Comparison of ENCODE assay signal across 29 cellular contexts in the genomic region with DNA sequence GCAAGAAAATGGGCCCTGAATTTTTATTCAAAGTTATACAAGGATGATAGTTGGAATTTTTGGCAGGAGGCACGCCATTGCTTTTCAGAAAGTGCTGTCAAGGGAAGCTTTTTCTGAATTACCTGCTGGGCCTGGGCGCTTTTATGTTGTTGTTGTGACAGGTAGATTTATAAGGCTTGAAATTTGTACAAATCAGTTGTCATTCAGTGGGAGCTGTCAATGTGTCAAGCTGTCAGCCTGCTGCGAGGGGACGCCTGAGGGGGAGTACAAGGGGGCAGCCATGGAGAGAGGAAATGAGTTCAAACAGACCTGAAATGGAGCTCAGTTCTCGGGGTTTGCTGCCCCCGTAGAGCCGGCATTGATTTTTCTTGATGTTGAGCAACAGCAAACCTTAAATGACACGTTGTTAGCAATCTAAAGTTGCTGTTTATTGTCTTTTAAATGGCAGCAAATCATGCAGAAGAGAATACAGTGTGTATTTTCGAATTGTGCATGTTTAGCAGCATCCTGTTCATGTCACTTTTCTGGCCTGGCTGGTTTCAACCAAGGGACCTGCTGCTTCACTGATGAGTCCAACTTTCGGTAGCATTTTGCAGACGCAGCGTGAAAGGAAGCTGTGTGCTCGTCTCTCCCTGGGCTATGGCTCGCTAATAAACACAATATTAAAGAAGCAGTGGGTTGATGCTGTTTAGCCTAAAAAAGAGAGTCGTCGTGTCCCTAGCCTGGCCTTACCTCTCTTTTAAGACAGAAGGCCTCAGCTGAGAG.
A peak's percentile ranks its signal among the peaks of the same experiment; 100 is the strongest.
DNase-seq lines count a peak whose midpoint lies in the region; ATAC-seq, FAIRE-seq and TF ChIP-seq lines count a peak whose summit lies in the region.
"Had no signal": no experiment of that assay in that cellular context is flagged by ENCODE, and none has a peak within 500 bp of the region (broad histone marks: within the 10 kb centered on the region; RNA-seq: fewer than 3 reads in every experiment).

No MANE protein-coding gene starts in this region.

- peak; percentile 57 for DNase-seq in NCI-H146 treated with DMSO at 0.1 percent for 48 hours (lab: John Stamatoyannopoulos, UW; ENCODE audit: unreplicated experiment)
- DNase-seq in H1 (ENCODE audit: low read depth in 1 of 2, low spot score in 2 of 2) = no peak
- DNase-seq in naive thymus-derived CD4-positive, alpha-beta T cell = no peak
- no peak for DNase-seq in GF-D8 (lab: John Stamatoyannopoulos, UW)
- no peak for DNase-seq in NCI-H82 treated with DMSO at 0.1 percent for 48 hours (lab: John Stamatoyannopoulos, UW; ENCODE audit: unreplicated experiment)
- DNase-seq: activated CD4-positive, alpha-beta T cell treated with anti-CD3 and anti-CD28 coated beads, Interleukin-2, amount 50 U/mL, for 4 hours; activated CD8-positive, alpha-beta memory T cell treated with anti-CD3 and anti-CD28 coated beads, Interleukin-2, amount 10 ng/mL, durations not matched to agents 7 days and 5 days; activated gamma-delta T cell; activated naive CD8-positive, alpha-beta T cell treated with anti-CD3 and anti-CD28 coated beads for 36 hours; activated T-cell treated with anti-CD3 and anti-CD28 coated beads, Interleukin-2, amount 50 U/mL, for 4 hours; aorta; EL; H9; left ventricle myocardium superior; MV-4-11; NCI-H1694; PC-3; psoas muscle; sigmoid colon; trophoblast cell had no signal

- TF ChIP-seq POLR2A in H1 (IDR thresholded peaks at IDR 0.05; ENCODE audit: control extremely low read depth in 1 of 2, low read depth in 2 of 2, low read length in 2 of 2) = no peak

- no peak overlapping the region for H3K4ac ChIP-seq in H1 (replicated peaks; ENCODE audit: insufficient read length, low read depth, low read length)

- H3K79me1 ChIP-seq in H1 (ENCODE audit: low read depth, low read length) = no peaks in the 10 kb centered on the region

- peaks cover 19 to 44% (median 27%) of the 10 kb centered on the region in 4 experiments for H3K27me3 ChIP-seq in H1 (replicated peaks in 1 of 4; ENCODE audit: control insufficient read depth in 3 of 4, extremely low read depth in 1 of 4, insufficient read depth in 3 of 4, low read length in 3 of 4)
- no peaks in the 10 kb centered on the region for H3K27me3 ChIP-seq in parathyroid adenoma (ENCODE audit: control insufficient read depth, insufficient read depth, low read length)
- no peaks in the 10 kb centered on the region for H3K27me3 ChIP-seq in naive thymus-derived CD4-positive, alpha-beta T cell (ENCODE audit: control insufficient read depth in 2 of 2, insufficient read depth in 2 of 2, low read length in 2 of 2)
- H3K27me3 ChIP-seq: BLaER1, hepatocyte, sigmoid colon had no signal

- 66% methylated on average over 16 of the region's 16 CpGs; no CpG with 5 or more reads in 1 of the 2 experiments for WGBS in H1 (ENCODE audit: extremely low coverage in 1 of 2, insufficient coverage in 1 of 2, insufficient read length in 1 of 2, insufficient replicate concordance in 2 of 2, low coverage in 1 of 2, low lambda C conversion rate in 2 of 2, missing lambda C conversion rate in 1 of 2), 2 experiments

- H3K27me3 Mint-ChIP-seq in naive thymus-derived CD4-positive, alpha-beta T cell = peaks cover 2 to 19% (median 8%) of the 10 kb centered on the region in 5 donors
- H3K27me3 Mint-ChIP-seq: activated CD8-positive, alpha-beta memory T cell treated with anti-CD3 and anti-CD28 coated beads, Interleukin-2, amount 10 ng/mL, durations not matched to agents 7 days and 5 days had no signal

- H4K5ac ChIP-seq in H1 (ENCODE audit: insufficient read length, low read depth, low read length) = no peak overlapping the region

- H3K9me3 Mint-ChIP-seq in naive thymus-derived CD4-positive, alpha-beta T cell = peaks cover 0 to 8% (median 0%) of the 10 kb centered on the region in 11 donors
- H3K9me3 Mint-ChIP-seq: activated naive CD8-positive, alpha-beta T cell treated with anti-CD3 and anti-CD28 coated beads for 36 hours; activated T-cell treated with anti-CD3 and anti-CD28 coated beads, Interleukin-2, amount 50 U/mL, for 4 hours; stimulated activated effector memory CD8-positive, alpha-beta T cell treated with anti-CD3 and anti-CD28 coated beads, Interleukin-12 subunit alpha, Interleukin-12 subunit beta, amount 100 ng/mL, for 72 hours had no signal

- peaks cover 2 to 6% of the 10 kb centered on the region in 2 experiments for H4K20me1 ChIP-seq in H1 (replicated peaks in 1 of 2; ENCODE audit: control insufficient read depth in 1 of 2, insufficient read depth in 2 of 2, low read length in 2 of 2)
- H4K20me1 ChIP-seq: BLaER1 had no signal

- H2AFZ ChIP-seq in H1 (ENCODE audit: low read length) (no peak overlapping the region), parathyroid adenoma (no peak overlapping the region)
- H2AFZ ChIP-seq: hepatocyte had no signal

- H3K79me2 ChIP-seq in H1 (ENCODE audit: control insufficient read depth in 1 of 2, insufficient read depth in 2 of 2, low read length in 2 of 2) (no peaks in the 10 kb centered on the region), parathyroid adenoma (no peaks in the 10 kb centered on the region)
- H3K79me2 ChIP-seq: hepatocyte had no signal

- H3K9ac ChIP-seq in H1 (replicated peaks in 1 of 4; ENCODE audit: extremely low read depth in 1 of 4, low read depth in 3 of 4, low read length in 3 of 4) = no peak overlapping the region
- H3K9ac ChIP-seq in parathyroid adenoma = no peak overlapping the region
- H3K9ac ChIP-seq: BLaER1 had no signal

- TF ChIP-seq CTCF in HEK293 (tag by site-specific recombination; IDR thresholded peaks at IDR 0.05) = no peak
- no peak for TF ChIP-seq CTCF in H1 (IDR thresholded peaks at IDR 0.05; ENCODE audit: control extremely low read depth in 1 of 3, insufficient read depth in 1 of 3, low read depth in 1 of 3, low read length in 3 of 3)
- TF ChIP-seq CTCF in parathyroid adenoma (IDR thresholded peaks at IDR 0.05) = no peak

- no peak overlapping the region for H2BK12ac ChIP-seq in H1 (ENCODE audit: low read depth, low read length)

- TF ChIP-seq RAD21 in H1 (IDR thresholded peaks at IDR 0.05 in 1 of 2, conservative IDR thresholded peaks at IDR 0.05 in 1 of 2; ENCODE audit: low read depth in 2 of 2, low read length in 2 of 2) = no peak

- no peak overlapping the region for H3K4me3 Mint-ChIP-seq in naive thymus-derived CD4-positive, alpha-beta T cell
- H3K4me3 Mint-ChIP-seq: activated CD8-positive, alpha-beta memory T cell treated with anti-CD3 and anti-CD28 coated beads, Interleukin-2, amount 10 ng/mL, durations not matched to agents 7 days and 5 days; activated naive CD8-positive, alpha-beta T cell treated with anti-CD3 and anti-CD28 coated beads for 36 hours; activated T-cell treated with anti-CD3 and anti-CD28 coated beads, Interleukin-2, amount 50 U/mL, for 4 hours; stimulated activated effector memory CD8-positive, alpha-beta T cell treated with anti-CD3 and anti-CD28 coated beads, Interleukin-12 subunit alpha, Interleukin-12 subunit beta, amount 100 ng/mL, for 72 hours had no signal

- no peak overlapping the region for H2AK5ac ChIP-seq in H1 (ENCODE audit: low read depth, low read length)

- H3K4me1 ChIP-seq in HEK293 (ENCODE audit: control insufficient read depth, insufficient read depth, low read length) = peaks cover 21% of the 10 kb centered on the region
- H3K4me1 ChIP-seq in H1 (replicated peaks in 1 of 4; ENCODE audit: control insufficient read depth in 3 of 4, insufficient read depth in 4 of 4, low read length in 3 of 4) = peaks cover 2 to 21% (median 13%) of the 10 kb centered on the region in 4 experiments; a peak in 6 of 7 replicates
- no peaks in the 10 kb centered on the region for H3K4me1 ChIP-seq in parathyroid adenoma
- H3K4me1 ChIP-seq in naive thymus-derived CD4-positive, alpha-beta T cell (ENCODE audit: control insufficient read depth in 2 of 2, insufficient read depth in 2 of 2, low read length in 2 of 2) = no peaks in the 10 kb centered on the region
- H3K4me1 ChIP-seq: BLaER1, psoas muscle had no signal

- POLR2A ChIA-PET in HEK293 (lab: Yijun Ruan, JAX) = no interaction called here
- POLR2A ChIA-PET in H1 (lab: Charles Lee; ENCODE audit: partially characterized antibody) = no interaction called here
- POLR2A ChIA-PET in naive thymus-derived CD4-positive, alpha-beta T cell (lab: Charles Lee) = no interaction called here

- no peak for FAIRE-seq in H1 (lab: Jason Lieb, UNC)
- FAIRE-seq: colon, GM12892 had no signal

- H3K36me3 Mint-ChIP-seq in naive thymus-derived CD4-positive, alpha-beta T cell = peaks cover 0 to 3% (median 0%) of the 10 kb centered on the region in 5 donors
- H3K36me3 Mint-ChIP-seq: activated CD8-positive, alpha-beta memory T cell treated with anti-CD3 and anti-CD28 coated beads, Interleukin-2, amount 10 ng/mL, durations not matched to agents 7 days and 5 days; activated naive CD8-positive, alpha-beta T cell treated with anti-CD3 and anti-CD28 coated beads for 36 hours; stimulated activated effector memory CD8-positive, alpha-beta T cell treated with anti-CD3 and anti-CD28 coated beads, Interleukin-12 subunit alpha, Interleukin-12 subunit beta, amount 100 ng/mL, for 72 hours had no signal

- no peak overlapping the region for H2BK5ac ChIP-seq in H1 (ENCODE audit: low read depth, low read length)

- no peaks in the 10 kb centered on the region for H3K4me1 Mint-ChIP-seq in naive thymus-derived CD4-positive, alpha-beta T cell
- H3K4me1 Mint-ChIP-seq: activated CD8-positive, alpha-beta memory T cell treated with anti-CD3 and anti-CD28 coated beads, Interleukin-2, amount 10 ng/mL, durations not matched to agents 7 days and 5 days; activated naive CD8-positive, alpha-beta T cell treated with anti-CD3 and anti-CD28 coated beads for 36 hours; stimulated activated effector memory CD8-positive, alpha-beta T cell treated with anti-CD3 and anti-CD28 coated beads, Interleukin-12 subunit alpha, Interleukin-12 subunit beta, amount 100 ng/mL, for 72 hours had no signal

- no peak for TF ChIP-seq EP300 in H1 (IDR thresholded peaks at IDR 0.05; ENCODE audit: borderline replicate concordance in 1 of 2, low read depth in 2 of 2, low read length in 2 of 2)

- H3K4me2 ChIP-seq in H1 (ENCODE audit: insufficient read depth in 1 of 2, low read depth in 2 of 2, low read length in 2 of 2) (0 out of 4 replicates have a peak overlapping the region, but pooled peaks have one; percentile 15 to 49), parathyroid adenoma (ENCODE audit: low read length) (peak overlapping the region; percentile 54)
- H3K4me2 ChIP-seq: BLaER1, hepatocyte had no signal

- no peak overlapping the region for H2BK15ac ChIP-seq in H1 (ENCODE audit: low read length)

- no peak overlapping the region for H3K27ac Mint-ChIP-seq in naive thymus-derived CD4-positive, alpha-beta T cell
- H3K27ac Mint-ChIP-seq: activated CD8-positive, alpha-beta memory T cell treated with anti-CD3 and anti-CD28 coated beads, Interleukin-2, amount 10 ng/mL, durations not matched to agents 7 days and 5 days; activated naive CD8-positive, alpha-beta T cell treated with anti-CD3 and anti-CD28 coated beads for 36 hours; stimulated activated effector memory CD8-positive, alpha-beta T cell treated with anti-CD3 and anti-CD28 coated beads, Interleukin-12 subunit alpha, Interleukin-12 subunit beta, amount 100 ng/mL, for 72 hours had no signal

- intact Hi-C loops in naive thymus-derived CD4-positive, alpha-beta T cell (cut with micrococcal nuclease) = no loop called here

- ATAC-seq in naive thymus-derived CD4-positive, alpha-beta T cell = no peak
- ATAC-seq: activated CD4-positive, CD25-positive, alpha-beta regulatory T cell treated with anti-CD3 and anti-CD28 coated beads, Interleukin-2, amount 50 U/mL, for 24 hours; activated CD8-positive, alpha-beta memory T cell treated with anti-CD3 and anti-CD28 coated beads, Interleukin-2, amount 10 ng/mL, durations not matched to agents 7 days and 5 days; activated T-cell treated with anti-CD3 and anti-CD28 coated beads, Interleukin-2, amount 50 U/mL, for 4 hours; left ventricle myocardium superior; PC-3; psoas muscle; SK-N-SH treated with all-trans-retinoic acid at 6 μM for 48 hours; stimulated activated effector memory CD8-positive, alpha-beta T cell treated with anti-CD3 and anti-CD28 coated beads, Interleukin-12 subunit alpha, Interleukin-12 subunit beta, amount 100 ng/mL, for 72 hours had no signal

- H3K18ac ChIP-seq in H1 (ENCODE audit: extremely low read depth, low read length) = no peak overlapping the region

- H3K27ac ChIP-seq in HEK293 (ENCODE audit: extremely low read depth, low read depth, low read length) (peak overlapping the region; percentile 29; the same call in 1 of the 2 replicates), H1 (ENCODE audit: low read depth, low read length) (no peak overlapping the region), parathyroid adenoma (no peak overlapping the region)
- no peak overlapping the region for H3K27ac ChIP-seq in naive thymus-derived CD4-positive, alpha-beta T cell (ENCODE audit: low read depth, low read length)
- H3K27ac ChIP-seq: BLaER1, hepatocyte, psoas muscle, sigmoid colon had no signal

- H3K4me3 ChIP-seq in HEK293 (ENCODE audit: low read depth, low read length) (no peak overlapping the region), H1 (ENCODE audit: extremely low read depth in 1 of 4, insufficient read depth in 2 of 4, low read depth in 3 of 4, low read length in 4 of 4) (peak overlapping the region in 1 of 4 experiments; percentile 35; a peak in 1 of 8 replicates), parathyroid adenoma (ENCODE audit: low read depth, low read length) (peak overlapping the region; percentile 9)
- no peak overlapping the region for H3K4me3 ChIP-seq in naive thymus-derived CD4-positive, alpha-beta T cell (ENCODE audit: low read length)
- H3K4me3 ChIP-seq: BLaER1, hepatocyte, psoas muscle, sigmoid colon had no signal

- H3K36me3 ChIP-seq in HEK293 (ENCODE audit: control insufficient read depth in 2 of 2, insufficient read depth in 1 of 2, low read length in 2 of 2) (no peaks in the 10 kb centered on the region), H1 (ENCODE audit: control insufficient read depth in 2 of 4, insufficient read depth in 4 of 4, low read length in 3 of 4) (no peaks in the 10 kb centered on the region), parathyroid adenoma (ENCODE audit: control insufficient read depth, insufficient read depth, low read length) (no peaks in the 10 kb centered on the region)
- no peaks in the 10 kb centered on the region for H3K36me3 ChIP-seq in naive thymus-derived CD4-positive, alpha-beta T cell (ENCODE audit: control insufficient read depth in 2 of 3, insufficient read depth in 3 of 3, low read length in 3 of 3)
- H3K36me3 ChIP-seq: BLaER1, sigmoid colon had no signal

- H4K8ac ChIP-seq in H1 (ENCODE audit: extremely low read depth, insufficient read depth, low read length) = no peak overlapping the region

- H3K56ac ChIP-seq in H1 (replicated peaks; ENCODE audit: insufficient read length, low read depth, low read length) = no peak overlapping the region

- H3K23me2 ChIP-seq in H1 (ENCODE audit: low read depth, low read length) = no peaks in the 10 kb centered on the region

- no peak overlapping the region for H3K23ac ChIP-seq in H1 (ENCODE audit: insufficient read length)

- H3K9me3 ChIP-seq in HEK293 (ENCODE audit: control insufficient read depth, insufficient read depth, low read depth, low read length) (no peaks in the 10 kb centered on the region), H1 (ENCODE audit: insufficient read depth in 2 of 2, low read depth in 1 of 2, low read length in 1 of 2) (no peaks in the 10 kb centered on the region), parathyroid adenoma (ENCODE audit: control insufficient read depth, low read length) (no peaks in the 10 kb centered on the region)
- H3K9me3 ChIP-seq in naive thymus-derived CD4-positive, alpha-beta T cell (ENCODE audit: control insufficient read depth in 2 of 3, low read length in 3 of 3) = no peaks in the 10 kb centered on the region
- H3K9me3 ChIP-seq: BLaER1, psoas muscle, sigmoid colon had no signal

- H2BK120ac ChIP-seq in H1 (replicated peaks; ENCODE audit: low read depth, low read length) = no peak overlapping the region

- H2BK20ac ChIP-seq in H1 (ENCODE audit: low read length) = no peak overlapping the region

- no peak overlapping the region for H4K91ac ChIP-seq in H1 (replicated peaks; ENCODE audit: insufficient read length, low read length)

- CTCF ChIA-PET in HEK293 (lab: Yijun Ruan, JAX) = interaction anchor here (0.6 kb wide), 1 partner anchor 367 kb away, joined by 3 read pairs; no protein-coding TSS in a partner anchor
- CTCF ChIA-PET in H1 (lab: Charles Lee; ENCODE audit: partially characterized antibody) = interaction anchor here (1.0 to 2.1 kb wide), 2 partner anchors 13 to 439 kb away, joined by 3 to 7 read pairs; no protein-coding TSS in a partner anchor
- CTCF ChIA-PET in naive thymus-derived CD4-positive, alpha-beta T cell (lab: Charles Lee) = no interaction called here

- H3K14ac ChIP-seq in H1 (ENCODE audit: insufficient read length) = no peak overlapping the region
